ENCODE assay signal across 23 cellular contexts in genomic region chr11:121983901-121984300, GRCh38.
"Had no signal": no experiment of that assay in that cellular context is flagged by ENCODE, and none has a peak within 500 bp of the region (broad histone marks: within the 10 kb centered on the region; RNA-seq: fewer than 3 reads in every experiment).

No MANE protein-coding gene starts in this region.

- H3K27ac ChIP-seq: neural progenitor cell, ovary, parathyroid adenoma, psoas muscle, right lobe of liver, sigmoid colon, stomach, thoracic aorta, thyroid gland, tibial nerve, upper lobe of right lung, uterus had no signal

- H3K9me3 ChIP-seq: ovary, psoas muscle, right lobe of liver, sigmoid colon, stomach, thoracic aorta, thyroid gland, tibial nerve, upper lobe of right lung, uterus had no signal

- H3K27me3 ChIP-seq: neural progenitor cell, ovary, right lobe of liver, sigmoid colon, stomach, thyroid gland, tibial nerve, upper lobe of right lung, uterus had no signal

- H3K4me2 ChIP-seq: neural progenitor cell had no signal

- H3K36me3 ChIP-seq: neural progenitor cell, ovary, right lobe of liver, sigmoid colon, stomach, thoracic aorta, thyroid gland, tibial nerve, upper lobe of right lung, uterus had no signal

- H3K4me1 ChIP-seq: neural progenitor cell, parathyroid adenoma, right lobe of liver, sigmoid colon, stomach, thyroid gland, tibial nerve, upper lobe of right lung, uterus had no signal

- H3K79me2 ChIP-seq: parathyroid adenoma had no signal

- H3K9ac ChIP-seq: neural progenitor cell, parathyroid adenoma had no signal

- DNase-seq: natural killer cell; occipital lobe; ovary; posterior cingulate gyrus; psoas muscle; right cardiac atrium; right lobe of liver; sigmoid colon; small intestine; stimulated activated CD4-positive, alpha-beta T cell treated with anti-CD3 and anti-CD28 coated beads, Interleukin-15, amount 100 ng/mL, for 24 hours; stimulated activated CD4-positive, alpha-beta T cell treated with anti-CD3 and anti-CD28 coated beads, Interleukin-2, amount 100 ng/mL, for 24 hours; stimulated activated CD4-positive, alpha-beta T cell treated with anti-CD3 and anti-CD28 coated beads, Interleukin-2, amount 100 ng/mL, for 48 hours; stimulated activated CD4-positive, alpha-beta T cell treated with anti-CD3 and anti-CD28 coated beads, Interleukin-4, amount 100 ng/mL, for 24 hours; stimulated activated naive B cell treated with anti-CD40 and anti-IgM and Interleukin-4, amounts not matched to agents 10 μg/mL and 1 μg/mL and 100 μg/mL, for 72 hours; stimulated activated naive CD4-positive, alpha-beta T cell treated with Interleukin-2 at 50 U/mL for 16 hours; stomach; thyroid gland; upper lobe of right lung; uterus had no signal

- H2AFZ ChIP-seq: neural progenitor cell, parathyroid adenoma had no signal

- H3K4me3 ChIP-seq: neural progenitor cell, ovary, psoas muscle, right lobe of liver, sigmoid colon, stomach, thoracic aorta, thyroid gland, tibial nerve, upper lobe of right lung, uterus had no signal
